35 cellular contexts compared by ENCODE assay signal in the genomic region with DNA sequence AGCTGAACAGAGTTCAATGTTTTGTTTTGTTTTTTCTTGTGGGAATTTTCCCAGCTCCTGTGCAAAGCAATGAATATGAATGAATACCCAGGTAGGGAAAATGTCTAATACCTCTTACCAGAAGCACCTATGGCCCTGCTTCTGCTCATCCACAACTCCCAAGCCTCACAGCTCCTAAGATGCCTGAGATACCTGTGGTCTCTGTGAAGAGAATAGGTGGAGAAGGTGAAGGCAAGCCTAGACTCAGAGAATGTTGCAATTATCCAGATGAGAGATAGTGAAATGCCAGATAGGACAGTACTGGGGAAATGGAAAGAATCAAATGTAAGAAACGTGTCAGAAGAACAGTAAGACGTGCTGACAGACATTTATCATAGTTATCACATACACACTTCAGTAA.
"Had no signal": no experiment of that assay in that cellular context is flagged by ENCODE, and none has a peak within 500 bp of the region (broad histone marks: within the 10 kb centered on the region; RNA-seq: fewer than 3 reads in every experiment).

No MANE protein-coding gene starts in this region.

- H3K27ac Mint-ChIP-seq: activated CD4-positive, alpha-beta memory T cell treated with anti-CD3 and anti-CD28 coated beads for 36 hours; activated naive CD4-positive, alpha-beta T cell treated with anti-CD3 and anti-CD28 coated beads for 36 hours; activated naive CD8-positive, alpha-beta T cell; activated naive CD8-positive, alpha-beta T cell treated with anti-CD3 and anti-CD28 coated beads, Interleukin-2, amount 50 U/mL, for 24 hours; activated T-helper 1 cell treated with anti-CD3 and anti-CD28 coated beads, Interleukin-12 subunit alpha, Interleukin-12 subunit beta, Interleukin-2, Interleukin-4 antibody, amounts not matched to agents 30 ng/mL and 10 ng/mL and 1 ng/mL, durations not matched to agents 14 hours and 24 hours and 36 hours; brain; T-helper 1 cell treated with Interleukin-12 subunit alpha and Interleukin-12 subunit beta and Interleukin-4 antibody, amounts not matched to agents 30 μg/mL and 1 μg/mL, for 36 hours; T-helper 2 cell treated with Interferon-gamma antibody and Interleukin-4, amounts not matched to agents 5 μg/mL and 100 μg/mL, for 36 hours; WTC11 had no signal

- FAIRE-seq: RCC 7860, TTC549 had no signal

- H3K4me3 Mint-ChIP-seq: activated CD4-positive, alpha-beta memory T cell treated with anti-CD3 and anti-CD28 coated beads for 36 hours; activated naive CD4-positive, alpha-beta T cell treated with anti-CD3 and anti-CD28 coated beads for 36 hours; activated naive CD8-positive, alpha-beta T cell; activated naive CD8-positive, alpha-beta T cell treated with anti-CD3 and anti-CD28 coated beads, Interleukin-2, amount 50 U/mL, for 24 hours; activated T-cell treated with anti-CD3 and anti-CD28 coated beads, Interleukin-2, amount 50 U/mL, for 4 hours; activated T-helper 1 cell treated with anti-CD3 and anti-CD28 coated beads, Interleukin-12 subunit alpha, Interleukin-12 subunit beta, Interleukin-2, Interleukin-4 antibody, amounts not matched to agents 30 ng/mL and 10 ng/mL and 1 ng/mL, durations not matched to agents 14 hours and 24 hours and 36 hours; brain; T-helper 1 cell treated with Interleukin-12 subunit alpha and Interleukin-12 subunit beta and Interleukin-4 antibody, amounts not matched to agents 30 μg/mL and 1 μg/mL, for 36 hours; T-helper 2 cell treated with Interferon-gamma antibody and Interleukin-4, amounts not matched to agents 5 μg/mL and 100 μg/mL, for 36 hours; WTC11 had no signal

- H3K4me1 Mint-ChIP-seq: activated naive CD8-positive, alpha-beta T cell treated with anti-CD3 and anti-CD28 coated beads, Interleukin-2, amount 50 U/mL, for 24 hours; brain had no signal

- DNase-seq: activated CD4-positive, alpha-beta memory T cell treated with anti-CD3 and anti-CD28 coated beads for 36 hours; activated CD4-positive, alpha-beta T cell treated with anti-CD3 and anti-CD28 coated beads for 4 hours; activated CD4-positive, alpha-beta T cell treated with anti-CD3 and anti-CD28 coated beads, Interleukin-2, amount 50 U/mL, for 1 hour; activated CD8-positive, alpha-beta memory T cell treated with anti-CD3 and anti-CD28 coated beads, Interleukin-2, amount 50 U/mL, for 4 hours; activated gamma-delta T cell treated with Interleukin-2 at 50 U/mL for 16 hours; activated naive CD4-positive, alpha-beta T cell treated with anti-CD3 and anti-CD28 coated beads for 36 hours; activated naive CD8-positive, alpha-beta T cell treated with anti-CD3 and anti-CD28 coated beads, Interleukin-2, amount 50 U/mL, for 24 hours; activated T-cell treated with anti-CD3 and anti-CD28 coated beads for 4 hours; activated T-cell treated with anti-CD3 and anti-CD28 coated beads, Interleukin-2, amount 50 U/mL, for 4 hours; anterior cingulate cortex; central memory CD4-positive, alpha-beta T cell; Kasumi-1; KG1; MM.1S; MV-4-11; NCI-H1092; NCI-H1436 treated with DMSO at 0.1 percent for 48 hours; NCI-H1694 treated with DMSO at 0.1 percent for 48 hours; NCI-H2029; NCI-H510A; NCI-H526; NCI-H748 treated with DMSO at 0.1 percent for 48 hours; NK-92 treated with Interleukin-12 subunit alpha and Interleukin-12 subunit beta, amount 100 ng/mL, for 24 hours; PC-3; Right ventricle myocardium superior had no signal

- ATAC-seq: activated CD4-positive, CD25-positive, alpha-beta regulatory T cell treated with anti-CD3 and anti-CD28 coated beads, Interleukin-2, amount 50 U/mL, for 24 hours; activated naive CD8-positive, alpha-beta T cell treated with anti-CD3 and anti-CD28 coated beads, Interleukin-2, amount 50 U/mL, for 24 hours; activated T-cell treated with anti-CD3 and anti-CD28 coated beads, Interleukin-2, amount 50 U/mL, for 4 hours; PC-3; WTC11 had no signal

- H3K27me3 Mint-ChIP-seq: activated naive CD8-positive, alpha-beta T cell; activated naive CD8-positive, alpha-beta T cell treated with anti-CD3 and anti-CD28 coated beads, Interleukin-2, amount 50 U/mL, for 24 hours had no signal

- H3K27ac ChIP-seq: RWPE1 had no signal

- H3K36me3 Mint-ChIP-seq: activated CD4-positive, alpha-beta memory T cell treated with anti-CD3 and anti-CD28 coated beads for 36 hours; activated naive CD8-positive, alpha-beta T cell; brain; WTC11 had no signal

- H3K9me3 Mint-ChIP-seq: activated CD4-positive, alpha-beta memory T cell treated with anti-CD3 and anti-CD28 coated beads for 36 hours; activated naive CD4-positive, alpha-beta T cell treated with anti-CD3 and anti-CD28 coated beads for 36 hours; activated naive CD8-positive, alpha-beta T cell treated with anti-CD3 and anti-CD28 coated beads, Interleukin-2, amount 50 U/mL, for 24 hours; activated T-cell treated with anti-CD3 and anti-CD28 coated beads, Interleukin-2, amount 50 U/mL, for 4 hours; activated T-helper 1 cell treated with anti-CD3 and anti-CD28 coated beads, Interleukin-12 subunit alpha, Interleukin-12 subunit beta, Interleukin-2, Interleukin-4 antibody, amounts not matched to agents 30 ng/mL and 10 ng/mL and 1 ng/mL, durations not matched to agents 14 hours and 24 hours and 36 hours; brain; T-helper 1 cell treated with Interleukin-12 subunit alpha and Interleukin-12 subunit beta and Interleukin-4 antibody, amounts not matched to agents 30 μg/mL and 1 μg/mL, for 36 hours; T-helper 2 cell treated with Interferon-gamma antibody and Interleukin-4, amounts not matched to agents 5 μg/mL and 100 μg/mL, for 36 hours; WTC11 had no signal
